ENCODE assay signal across 15 cellular contexts in the genomic region with DNA sequence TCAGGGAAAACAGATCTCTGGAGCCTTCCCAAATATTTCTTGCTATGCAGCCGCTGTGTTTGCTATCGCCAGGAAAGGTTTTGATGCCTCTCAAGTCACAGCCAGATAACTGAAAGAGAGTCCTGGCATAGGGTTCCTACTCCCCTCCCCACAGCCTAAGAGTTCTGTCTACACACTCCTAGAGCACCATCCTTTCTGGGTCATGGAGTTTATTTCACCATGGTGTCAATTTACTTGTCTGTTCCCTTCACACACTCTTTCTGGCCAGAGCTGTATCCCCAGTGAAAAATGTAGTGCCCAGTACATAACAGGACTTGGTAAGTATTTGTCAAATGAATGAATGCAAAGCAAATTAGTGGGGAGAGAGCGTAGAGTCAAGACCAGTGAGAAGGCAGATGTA.
DNase-seq lines count a peak whose midpoint lies in the region; ATAC-seq and TF ChIP-seq lines count a peak whose summit lies in the region.
"Had no signal": no experiment of that assay in that cellular context is flagged by ENCODE, and none has a peak within 500 bp of the region (broad histone marks: within the 10 kb centered on the region; RNA-seq: fewer than 3 reads in every experiment).

No MANE protein-coding gene starts in this region.

- TF ChIP-seq CTCF in type B pancreatic cell (conservative IDR thresholded peaks at IDR 0.05) = no peak

- peak overlapping the region; percentile 31 for H3K27ac Mint-ChIP-seq in activated T-helper 17 cell treated with anti-CD3 and anti-CD28 coated beads, Interleukin-2, amount 50 U/mL, for 72 hours
- H3K27ac Mint-ChIP-seq in type B pancreatic cell = no peak overlapping the region
- H3K27ac Mint-ChIP-seq: CD4-positive, alpha-beta memory T cell; GM23338 had no signal

- H3K36me3 Mint-ChIP-seq in activated T-helper 17 cell treated with anti-CD3 and anti-CD28 coated beads, Interleukin-2, amount 50 U/mL, for 72 hours (ENCODE audit: low read depth) = no peaks in the 10 kb centered on the region
- no peaks in the 10 kb centered on the region for H3K36me3 Mint-ChIP-seq in type B pancreatic cell
- H3K36me3 Mint-ChIP-seq: CD4-positive, alpha-beta memory T cell had no signal

- H3K4me3 ChIP-seq in SJCRH30 = no peak overlapping the region
- H3K4me3 ChIP-seq: GM23338 had no signal

- H3K4me1 ChIP-seq in SJCRH30 = no peaks in the 10 kb centered on the region; the same call in 1 of the 2 replicates

- H3K4me3 Mint-ChIP-seq in activated T-helper 17 cell treated with anti-CD3 and anti-CD28 coated beads, Interleukin-2, amount 50 U/mL, for 72 hours = no peak overlapping the region
- no peak overlapping the region for H3K4me3 Mint-ChIP-seq in type B pancreatic cell
- H3K4me3 Mint-ChIP-seq: CD4-positive, alpha-beta memory T cell; GM23338 had no signal

- no peak overlapping the region for H3K27ac ChIP-seq in SJCRH30

- DNase-seq in mesenteric fat pad (ENCODE audit: low spot score) (peak; percentile 14), type B pancreatic cell (ENCODE audit: extremely low spot score, unreplicated experiment) (no peak), SJCRH30 (no peak)
- peak; percentile 5 for DNase-seq in stimulated activated CD8-positive, alpha-beta memory T cell treated with anti-CD3 and anti-CD28 coated beads, Interleukin-4, amount 100 ng/mL, for 48 hours
- DNase-seq: C1 segment of cervical spinal cord; Calu3; CD4-positive, alpha-beta memory T cell; COR-L47; DMS53; DMS79 treated with DMSO at 0.1 percent for 48 hours; GF-D8; HCEC 1CT had no signal

- no peaks in the 10 kb centered on the region for H3K9me3 Mint-ChIP-seq in activated T-helper 17 cell treated with anti-CD3 and anti-CD28 coated beads, Interleukin-2, amount 50 U/mL, for 72 hours
- no peaks in the 10 kb centered on the region for H3K9me3 Mint-ChIP-seq in type B pancreatic cell
- H3K9me3 Mint-ChIP-seq: CD4-positive, alpha-beta memory T cell; GM23338 had no signal

- H3K27me3 ChIP-seq in SJCRH30 = no peaks in the 10 kb centered on the region

- no peaks in the 10 kb centered on the region for H3K9me3 ChIP-seq in SJCRH30 (replicated peaks)

- no peak for ATAC-seq in activated T-helper 17 cell treated with anti-CD3 and anti-CD28 coated beads, Interleukin-2, amount 50 U/mL, for 72 hours (replicated peaks)
- ATAC-seq in HG03354 (IDR thresholded peaks at IDR 0.05; ENCODE audit: poor library complexity, severe bottlenecking, unreplicated experiment) = no peak
- ATAC-seq: GM23338 had no signal

- H3K27me3 Mint-ChIP-seq in activated T-helper 17 cell treated with anti-CD3 and anti-CD28 coated beads, Interleukin-2, amount 50 U/mL, for 72 hours = no peaks in the 10 kb centered on the region
- no peaks in the 10 kb centered on the region for H3K27me3 Mint-ChIP-seq in type B pancreatic cell
- H3K27me3 Mint-ChIP-seq: CD4-positive, alpha-beta memory T cell had no signal

- no peaks in the 10 kb centered on the region for H3K4me1 Mint-ChIP-seq in activated T-helper 17 cell treated with anti-CD3 and anti-CD28 coated beads, Interleukin-2, amount 50 U/mL, for 72 hours
- H3K4me1 Mint-ChIP-seq in type B pancreatic cell (ENCODE audit: unreplicated experiment) = peaks cover 11% of the 10 kb centered on the region

- no peaks in the 10 kb centered on the region for H3K36me3 ChIP-seq in SJCRH30

Comparison
In these comparisons a context has a peak if more than half of its experiments do, and no peak if none do; other contexts are left out.
1. DNase-seq: peak in mesenteric fat pad (single experiment) and stimulated activated CD8-positive, alpha-beta memory T cell treated with anti-CD3 and anti-CD28 coated beads, Interleukin-4, amount 100 ng/mL, for 48 hours (single experiment); none in type B pancreatic cell (single experiment) and SJCRH30 (0 of 2).